Comparison of ENCODE assay signal across 26 cellular contexts in genomic region chr20:38296433-38296832, GRCh38. TPM values are rescaled to one million over a fixed set of nuclear protein-coding genes. Genes with fewer than 3 reads are reported as not detected.
A peak's percentile ranks its signal among the peaks of the same experiment; 100 is the strongest.
DNase-seq lines count a peak whose midpoint lies in the region; ATAC-seq and TF ChIP-seq lines count a peak whose summit lies in the region.
"Had no signal": no experiment of that assay in that cellular context is flagged by ENCODE, and none has a peak within 500 bp of the region (broad histone marks: within the 10 kb centered on the region; RNA-seq: fewer than 3 reads in every experiment).

No MANE protein-coding gene starts in this region.

- H3K36me3 Mint-ChIP-seq in naive thymus-derived CD4-positive, alpha-beta T cell: no peaks in the 10 kb centered on the region
- H3K36me3 Mint-ChIP-seq: CD8-positive, alpha-beta memory T cell had no signal

- no peak for TF ChIP-seq CTCF in NB4 (IDR thresholded peaks at IDR 0.05; ENCODE audit: low read depth, low read length)
- peak; percentile 4 for TF ChIP-seq CTCF in foreskin keratinocyte (conservative IDR thresholded peaks at IDR 0.05)
- TF ChIP-seq CTCF in tibial nerve (IDR thresholded peaks at IDR 0.05): no peak
- no peak for TF ChIP-seq CTCF in osteoblast (IDR thresholded peaks at IDR 0.05; ENCODE audit: extremely low read depth, low read depth, low read length)

- no peak overlapping the region for H3K27ac Mint-ChIP-seq in naive thymus-derived CD4-positive, alpha-beta T cell
- H3K27ac Mint-ChIP-seq: CD8-positive, alpha-beta memory T cell had no signal

- intact Hi-C loops in naive thymus-derived CD4-positive, alpha-beta T cell (cut with micrococcal nuclease): no loop called here

- no peaks in the 10 kb centered on the region for H3K9me3 Mint-ChIP-seq in naive thymus-derived CD4-positive, alpha-beta T cell
- H3K9me3 Mint-ChIP-seq: CD8-positive, alpha-beta memory T cell had no signal

- H3K4me3 ChIP-seq in NB4 (ENCODE audit: low read depth, low read length) (no peak overlapping the region), tibial nerve (no peak overlapping the region), osteoblast (ENCODE audit: insufficient read depth, low read length) (no peak overlapping the region)
- H3K4me3 ChIP-seq in naive thymus-derived CD4-positive, alpha-beta T cell (ENCODE audit: low read length): no peak overlapping the region

- POLR2A ChIA-PET in naive thymus-derived CD4-positive, alpha-beta T cell (lab: Charles Lee): no interaction called here

- H3K9me3 ChIP-seq in tibial nerve (no peaks in the 10 kb centered on the region), osteoblast (ENCODE audit: low read depth, low read length) (no peaks in the 10 kb centered on the region)
- H3K9me3 ChIP-seq in naive thymus-derived CD4-positive, alpha-beta T cell (ENCODE audit: control insufficient read depth in 2 of 3, low read length in 3 of 3): no peaks in the 10 kb centered on the region

- H3K36me3 ChIP-seq in tibial nerve (no peaks in the 10 kb centered on the region), osteoblast (ENCODE audit: insufficient read depth, low read length) (no peaks in the 10 kb centered on the region)
- H3K36me3 ChIP-seq in naive thymus-derived CD4-positive, alpha-beta T cell (ENCODE audit: control insufficient read depth in 2 of 3, insufficient read depth in 3 of 3, low read length in 3 of 3): no peaks in the 10 kb centered on the region

- no peaks in the 10 kb centered on the region for H3K4me1 ChIP-seq in foreskin keratinocyte
- H3K4me1 ChIP-seq in tibial nerve: peaks cover 0 to 43% (median 11%) of the 10 kb centered on the region in 4 donors
- H3K4me1 ChIP-seq in naive thymus-derived CD4-positive, alpha-beta T cell (ENCODE audit: control insufficient read depth in 2 of 2, insufficient read depth in 2 of 2, low read length in 2 of 2): no peaks in the 10 kb centered on the region
- H3K4me1 ChIP-seq in osteoblast (ENCODE audit: insufficient read depth, low read length): peaks cover 10% of the 10 kb centered on the region

- no peaks in the 10 kb centered on the region for H3K79me2 ChIP-seq in osteoblast (ENCODE audit: insufficient read depth, low read length)

- TF ChIP-seq EP300 in tibial nerve (IDR thresholded peaks at IDR 0.05): no peak

- peak; percentile 38 for DNase-seq in SKM-1 treated with dmso at 0.1 percent for 144 hours (lab: John Stamatoyannopoulos, UW; ENCODE audit: unreplicated experiment)
- DNase-seq in SKM-1 (lab: John Stamatoyannopoulos, UW; ENCODE audit: unreplicated experiment): no peak
- peak; percentile 66 for DNase-seq in NB4 (ENCODE audit: low read depth)
- no peak for DNase-seq in foreskin keratinocyte
- DNase-seq in tibial nerve (ENCODE audit: low spot score in 2 of 2): no peak
- no peak for DNase-seq in naive thymus-derived CD4-positive, alpha-beta T cell
- no peak for DNase-seq in osteoblast (ENCODE audit: insufficient read length, low spot score, missing footprints)
- DNase-seq: C1 segment of cervical spinal cord; Calu3; CD8-positive, alpha-beta memory T cell; KG1; NCI-H1048; NCI-H1417 treated with DMSO at 0.1 percent for 48 hours; NCI-H187 treated with DMSO at 0.1 percent for 48 hours; NCI-H2107; NCI-H2227 treated with DMSO at 0.1 percent for 48 hours; NCI-H510A treated with DMSO at 0.1 percent for 48 hours; NCI-H748 treated with DMSO at 0.1 percent for 48 hours; NK-92 treated with Interleukin-12 subunit alpha and Interleukin-12 subunit beta, amount 100 ng/mL, for 24 hours; T-helper 1 cell had no signal

- H3K27ac ChIP-seq in foreskin keratinocyte: no peak overlapping the region
- no peak overlapping the region for H3K27ac ChIP-seq in tibial nerve
- no peak overlapping the region for H3K27ac ChIP-seq in naive thymus-derived CD4-positive, alpha-beta T cell (ENCODE audit: low read depth, low read length)
- no peak overlapping the region for H3K27ac ChIP-seq in osteoblast (ENCODE audit: low read depth, low read length)
- H3K27ac ChIP-seq: 22Rv1 had no signal

- WGBS in tibial nerve, 2 donors: 55 to 70% methylated on average over 11 of the region's 11 CpGs

- ATAC-seq in foreskin keratinocyte (no peak), GM21423 (IDR thresholded peaks at IDR 0.05; ENCODE audit: unreplicated experiment) (no peak)
- no peak for ATAC-seq in naive thymus-derived CD4-positive, alpha-beta T cell
- ATAC-seq: SK-N-SH treated with all-trans-retinoic acid at 6 μM for 48 hours had no signal

- H4K20me1 ChIP-seq in osteoblast (ENCODE audit: insufficient read depth, low read length): no peaks in the 10 kb centered on the region

- H3K4me3 Mint-ChIP-seq in naive thymus-derived CD4-positive, alpha-beta T cell: no peak overlapping the region
- H3K4me3 Mint-ChIP-seq: CD8-positive, alpha-beta memory T cell had no signal

- CTCF ChIA-PET in naive thymus-derived CD4-positive, alpha-beta T cell (lab: Charles Lee): no interaction called here

- no peak overlapping the region for H2AFZ ChIP-seq in osteoblast (ENCODE audit: low read length)

- H3K4me1 Mint-ChIP-seq in naive thymus-derived CD4-positive, alpha-beta T cell: peaks cover 0 to 5% (median 0%) of the 10 kb centered on the region in 7 donors
- H3K4me1 Mint-ChIP-seq: CD8-positive, alpha-beta memory T cell had no signal

- H3K27me3 ChIP-seq in foreskin keratinocyte (peaks cover 3% of the 10 kb centered on the region), tibial nerve (no peaks in the 10 kb centered on the region), osteoblast (ENCODE audit: insufficient read depth, low read length) (no peaks in the 10 kb centered on the region)
- H3K27me3 ChIP-seq in naive thymus-derived CD4-positive, alpha-beta T cell (ENCODE audit: control insufficient read depth in 2 of 2, insufficient read depth in 2 of 2, low read length in 2 of 2): no peaks in the 10 kb centered on the region

- no peak for TF ChIP-seq POLR2A in NB4 (IDR thresholded peaks at IDR 0.05; ENCODE audit: extremely low read depth, insufficient read length)
- TF ChIP-seq POLR2A in tibial nerve (IDR thresholded peaks at IDR 0.05): no peak

- H3K4me2 ChIP-seq in osteoblast (ENCODE audit: insufficient read depth, low read length): no peak overlapping the region

- H3K27me3 Mint-ChIP-seq in naive thymus-derived CD4-positive, alpha-beta T cell: peaks cover 11 to 35% (median 25%) of the 10 kb centered on the region in 5 donors

RNA-seq across cellular contexts. Expression of gene BPI, which starts 7.5 kb away (rescaled TPM):
- total RNA-seq in foreskin keratinocyte: not detected in 2 replicates
- not detected in 2 replicates for polyA plus RNA-seq in foreskin keratinocyte
- under 1 TPM in 1 of 4 donors, not detected in 3; 0.84 TPM for total RNA-seq in tibial nerve
- 1 to 10 TPM in 1 of 5 experiments, under 1 TPM in 1, not detected in 3; 0.29 to 2.4 TPM for total RNA-seq in naive thymus-derived CD4-positive, alpha-beta T cell
- not detected for polyA plus RNA-seq in naive thymus-derived CD4-positive, alpha-beta T cell
- under 0.01 TPM in 1 of 2 replicates, not detected in the other for total RNA-seq in osteoblast
- total RNA-seq: Calu3; CD8-positive, alpha-beta memory T cell; Daoy had no signal
- polyA plus RNA-seq: CD8-positive, alpha-beta memory T cell had no signal

RNA-seq across cellular contexts. Expression of gene KIAA1755, which starts 35.9 kb away (rescaled TPM):
- total RNA-seq in foreskin keratinocyte: 0.07 and 0.10 TPM in 2 replicates
- 0.04 and 0.06 TPM in 2 replicates for polyA plus RNA-seq in foreskin keratinocyte
- total RNA-seq in tibial nerve: 10 to 100 TPM; 12.0 to 36.3 (median 23.1) TPM
- not detected for total RNA-seq in naive thymus-derived CD4-positive, alpha-beta T cell
- not detected for polyA plus RNA-seq in naive thymus-derived CD4-positive, alpha-beta T cell
- total RNA-seq in osteoblast: 2.5 and 2.7 TPM in 2 replicates
- total RNA-seq: Calu3; CD8-positive, alpha-beta memory T cell; H4 had no signal
- polyA plus RNA-seq: CD8-positive, alpha-beta memory T cell had no signal

RNA-seq across cellular contexts. Expression of gene LBP, which starts 49.8 kb away (rescaled TPM):
- total RNA-seq in foreskin keratinocyte (not detected in 2 replicates), tibial nerve (10 to 100 TPM in 1 of 4 donors, 1 to 10 TPM in 1, not detected in 2; 2.2 to 30.0 TPM), osteoblast (1.8 and 2.9 TPM in 2 replicates)
- polyA plus RNA-seq in foreskin keratinocyte: not detected in 2 replicates
- not detected for total RNA-seq in naive thymus-derived CD4-positive, alpha-beta T cell
- polyA plus RNA-seq in naive thymus-derived CD4-positive, alpha-beta T cell: not detected
- total RNA-seq: Calu3; CD8-positive, alpha-beta memory T cell; Daoy had no signal
- polyA plus RNA-seq: AG04450; CD8-positive, alpha-beta memory T cell had no signal

Comparison
In these comparisons a context has a peak if more than half of its experiments do, and no peak if none do; other contexts are left out.
1. DNase-seq: peak in SKM-1 treated with dmso at 0.1 percent for 144 hours (single experiment) and NB4 (single experiment); none in SKM-1 (single experiment), foreskin keratinocyte (0 of 2), tibial nerve (0 of 2), naive thymus-derived CD4-positive, alpha-beta T cell (0 of 9) and osteoblast (single experiment).